1 cellular context compared by ENCODE assay signal in genomic region chr17:7213895-7214299, GRCh38.
TF ChIP-seq lines count a peak whose summit lies in the region.

No MANE protein-coding gene starts in this region.

TF ChIP-seq in endothelial cell of umbilical vein, 7 proteins besides CTCF, POLR2A, EP300 and RAD21:
- no peak for TF ChIP-seq GATA2 (IDR thresholded peaks at IDR 0.05; ENCODE audit: insufficient read depth, insufficient read length, low read depth, low read length)
